In the genomic region with DNA sequence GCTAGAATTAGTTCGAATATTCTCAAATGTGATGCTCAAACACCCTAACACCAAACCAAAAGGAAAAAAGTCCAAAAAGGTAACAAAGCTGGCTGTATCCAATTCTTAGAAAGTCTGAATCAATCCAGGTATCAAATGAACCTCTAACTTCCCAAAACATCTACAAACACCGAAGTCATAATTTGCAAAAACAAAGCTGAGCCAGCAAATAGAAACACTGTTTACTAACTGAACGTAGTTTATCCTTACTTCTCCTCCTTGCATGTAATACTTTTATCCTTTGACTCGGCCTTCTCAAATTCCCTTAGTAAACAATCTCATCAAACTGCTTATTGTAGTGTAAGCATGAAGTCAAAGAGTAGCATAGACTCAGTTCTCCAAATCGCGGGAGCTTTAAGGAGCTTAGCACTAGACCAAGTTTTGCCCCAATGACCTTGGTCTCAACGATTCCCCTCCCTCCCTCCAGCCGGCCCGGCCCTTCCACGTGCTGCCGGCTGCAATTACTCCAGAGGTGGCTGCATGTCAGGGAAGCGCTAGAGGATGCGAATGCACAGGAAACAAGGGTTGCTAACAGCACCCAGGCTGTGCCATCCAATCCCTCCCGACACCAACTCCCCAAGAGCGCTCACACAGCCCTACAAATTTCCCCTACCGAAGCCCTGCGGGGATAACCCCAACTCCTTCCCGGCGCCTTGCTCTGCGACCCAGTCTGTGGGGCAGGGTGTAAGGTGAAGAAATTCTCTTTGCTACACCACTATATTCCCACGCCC, we compare ENCODE assay signal across 1 cellular context.
TF ChIP-seq lines count a peak whose summit lies in the region.

No MANE protein-coding gene starts in this region.

TF ChIP-seq in K562, 482 proteins besides CTCF, POLR2A, EP300 and RAD21 (continued from another document and continues in another):
- TF ChIP-seq, protein P1, sequence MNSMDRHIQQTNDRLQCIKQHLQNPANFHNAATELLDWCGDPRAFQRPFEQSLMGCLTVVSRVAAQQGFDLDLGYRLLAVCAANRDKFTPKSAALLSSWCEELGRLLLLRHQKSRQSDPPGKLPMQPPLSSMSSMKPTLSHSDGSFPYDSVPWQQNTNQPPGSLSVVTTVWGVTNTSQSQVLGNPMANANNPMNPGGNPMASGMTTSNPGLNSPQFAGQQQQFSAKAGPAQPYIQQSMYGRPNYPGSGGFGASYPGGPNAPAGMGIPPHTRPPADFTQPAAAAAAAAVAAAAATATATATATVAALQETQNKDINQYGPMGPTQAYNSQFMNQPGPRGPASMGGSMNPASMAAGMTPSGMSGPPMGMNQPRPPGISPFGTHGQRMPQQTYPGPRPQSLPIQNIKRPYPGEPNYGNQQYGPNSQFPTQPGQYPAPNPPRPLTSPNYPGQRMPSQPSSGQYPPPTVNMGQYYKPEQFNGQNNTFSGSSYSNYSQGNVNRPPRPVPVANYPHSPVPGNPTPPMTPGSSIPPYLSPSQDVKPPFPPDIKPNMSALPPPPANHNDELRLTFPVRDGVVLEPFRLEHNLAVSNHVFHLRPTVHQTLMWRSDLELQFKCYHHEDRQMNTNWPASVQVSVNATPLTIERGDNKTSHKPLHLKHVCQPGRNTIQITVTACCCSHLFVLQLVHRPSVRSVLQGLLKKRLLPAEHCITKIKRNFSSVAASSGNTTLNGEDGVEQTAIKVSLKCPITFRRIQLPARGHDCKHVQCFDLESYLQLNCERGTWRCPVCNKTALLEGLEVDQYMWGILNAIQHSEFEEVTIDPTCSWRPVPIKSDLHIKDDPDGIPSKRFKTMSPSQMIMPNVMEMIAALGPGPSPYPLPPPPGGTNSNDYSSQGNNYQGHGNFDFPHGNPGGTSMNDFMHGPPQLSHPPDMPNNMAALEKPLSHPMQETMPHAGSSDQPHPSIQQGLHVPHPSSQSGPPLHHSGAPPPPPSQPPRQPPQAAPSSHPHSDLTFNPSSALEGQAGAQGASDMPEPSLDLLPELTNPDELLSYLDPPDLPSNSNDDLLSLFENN (IDR thresholded peaks at IDR 0.05; ENCODE audit: low read depth in 2 of 2, low read length in 2 of 2): no peak
- no peak for TF ChIP-seq HMG20A (CRISPR knock-in tag; conservative IDR thresholded peaks at IDR 0.05)
- peak; percentile 80 for TF ChIP-seq EP400 (IDR thresholded peaks at IDR 0.05)
- no peak for TF ChIP-seq SIRT6 (IDR thresholded peaks at IDR 0.05; ENCODE audit: low read depth, low read length)
- no peak for TF ChIP-seq KAT2B (IDR thresholded peaks at IDR 0.05; ENCODE audit: low read depth, low read length)
- TF ChIP-seq GABPA (tag; conservative IDR thresholded peaks at IDR 0.05; ENCODE audit: low read depth): no peak
- TF ChIP-seq, protein P2, sequence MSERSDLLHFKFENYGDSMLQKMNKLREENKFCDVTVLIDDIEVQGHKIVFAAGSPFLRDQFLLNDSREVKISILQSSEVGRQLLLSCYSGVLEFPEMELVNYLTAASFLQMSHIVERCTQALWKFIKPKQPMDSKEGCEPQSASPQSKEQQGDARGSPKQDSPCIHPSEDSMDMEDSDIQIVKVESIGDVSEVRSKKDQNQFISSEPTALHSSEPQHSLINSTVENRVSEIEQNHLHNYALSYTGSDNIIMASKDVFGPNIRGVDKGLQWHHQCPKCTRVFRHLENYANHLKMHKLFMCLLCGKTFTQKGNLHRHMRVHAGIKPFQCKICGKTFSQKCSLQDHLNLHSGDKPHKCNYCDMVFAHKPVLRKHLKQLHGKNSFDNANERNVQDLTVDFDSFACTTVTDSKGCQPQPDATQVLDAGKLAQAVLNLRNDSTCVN (CRISPR knock-in tag; IDR thresholded peaks at IDR 0.05): no peak
- no peak for TF ChIP-seq RBM39 (optimal IDR thresholded peaks at IDR 0.05; ENCODE audit: low read depth, low read length)
- no peak for TF ChIP-seq PHF8 (IDR thresholded peaks at IDR 0.05; ENCODE audit: borderline replicate concordance, low read length)
- no peak for TF ChIP-seq CHCHD3 (CRISPR knock-in tag; IDR thresholded peaks at IDR 0.05)
- TF ChIP-seq, protein P3, sequence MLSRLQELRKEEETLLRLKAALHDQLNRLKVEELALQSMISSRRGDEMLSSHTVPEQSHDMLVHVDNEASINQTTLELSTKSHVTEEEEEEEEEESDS (CRISPR knock-in tag; IDR thresholded peaks at IDR 0.05): no peak
- TF ChIP-seq, protein P4, sequence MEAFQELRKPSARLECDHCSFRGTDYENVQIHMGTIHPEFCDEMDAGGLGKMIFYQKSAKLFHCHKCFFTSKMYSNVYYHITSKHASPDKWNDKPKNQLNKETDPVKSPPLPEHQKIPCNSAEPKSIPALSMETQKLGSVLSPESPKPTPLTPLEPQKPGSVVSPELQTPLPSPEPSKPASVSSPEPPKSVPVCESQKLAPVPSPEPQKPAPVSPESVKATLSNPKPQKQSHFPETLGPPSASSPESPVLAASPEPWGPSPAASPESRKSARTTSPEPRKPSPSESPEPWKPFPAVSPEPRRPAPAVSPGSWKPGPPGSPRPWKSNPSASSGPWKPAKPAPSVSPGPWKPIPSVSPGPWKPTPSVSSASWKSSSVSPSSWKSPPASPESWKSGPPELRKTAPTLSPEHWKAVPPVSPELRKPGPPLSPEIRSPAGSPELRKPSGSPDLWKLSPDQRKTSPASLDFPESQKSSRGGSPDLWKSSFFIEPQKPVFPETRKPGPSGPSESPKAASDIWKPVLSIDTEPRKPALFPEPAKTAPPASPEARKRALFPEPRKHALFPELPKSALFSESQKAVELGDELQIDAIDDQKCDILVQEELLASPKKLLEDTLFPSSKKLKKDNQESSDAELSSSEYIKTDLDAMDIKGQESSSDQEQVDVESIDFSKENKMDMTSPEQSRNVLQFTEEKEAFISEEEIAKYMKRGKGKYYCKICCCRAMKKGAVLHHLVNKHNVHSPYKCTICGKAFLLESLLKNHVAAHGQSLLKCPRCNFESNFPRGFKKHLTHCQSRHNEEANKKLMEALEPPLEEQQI (IDR thresholded peaks at IDR 0.05): no peak
- TF ChIP-seq, protein P5, sequence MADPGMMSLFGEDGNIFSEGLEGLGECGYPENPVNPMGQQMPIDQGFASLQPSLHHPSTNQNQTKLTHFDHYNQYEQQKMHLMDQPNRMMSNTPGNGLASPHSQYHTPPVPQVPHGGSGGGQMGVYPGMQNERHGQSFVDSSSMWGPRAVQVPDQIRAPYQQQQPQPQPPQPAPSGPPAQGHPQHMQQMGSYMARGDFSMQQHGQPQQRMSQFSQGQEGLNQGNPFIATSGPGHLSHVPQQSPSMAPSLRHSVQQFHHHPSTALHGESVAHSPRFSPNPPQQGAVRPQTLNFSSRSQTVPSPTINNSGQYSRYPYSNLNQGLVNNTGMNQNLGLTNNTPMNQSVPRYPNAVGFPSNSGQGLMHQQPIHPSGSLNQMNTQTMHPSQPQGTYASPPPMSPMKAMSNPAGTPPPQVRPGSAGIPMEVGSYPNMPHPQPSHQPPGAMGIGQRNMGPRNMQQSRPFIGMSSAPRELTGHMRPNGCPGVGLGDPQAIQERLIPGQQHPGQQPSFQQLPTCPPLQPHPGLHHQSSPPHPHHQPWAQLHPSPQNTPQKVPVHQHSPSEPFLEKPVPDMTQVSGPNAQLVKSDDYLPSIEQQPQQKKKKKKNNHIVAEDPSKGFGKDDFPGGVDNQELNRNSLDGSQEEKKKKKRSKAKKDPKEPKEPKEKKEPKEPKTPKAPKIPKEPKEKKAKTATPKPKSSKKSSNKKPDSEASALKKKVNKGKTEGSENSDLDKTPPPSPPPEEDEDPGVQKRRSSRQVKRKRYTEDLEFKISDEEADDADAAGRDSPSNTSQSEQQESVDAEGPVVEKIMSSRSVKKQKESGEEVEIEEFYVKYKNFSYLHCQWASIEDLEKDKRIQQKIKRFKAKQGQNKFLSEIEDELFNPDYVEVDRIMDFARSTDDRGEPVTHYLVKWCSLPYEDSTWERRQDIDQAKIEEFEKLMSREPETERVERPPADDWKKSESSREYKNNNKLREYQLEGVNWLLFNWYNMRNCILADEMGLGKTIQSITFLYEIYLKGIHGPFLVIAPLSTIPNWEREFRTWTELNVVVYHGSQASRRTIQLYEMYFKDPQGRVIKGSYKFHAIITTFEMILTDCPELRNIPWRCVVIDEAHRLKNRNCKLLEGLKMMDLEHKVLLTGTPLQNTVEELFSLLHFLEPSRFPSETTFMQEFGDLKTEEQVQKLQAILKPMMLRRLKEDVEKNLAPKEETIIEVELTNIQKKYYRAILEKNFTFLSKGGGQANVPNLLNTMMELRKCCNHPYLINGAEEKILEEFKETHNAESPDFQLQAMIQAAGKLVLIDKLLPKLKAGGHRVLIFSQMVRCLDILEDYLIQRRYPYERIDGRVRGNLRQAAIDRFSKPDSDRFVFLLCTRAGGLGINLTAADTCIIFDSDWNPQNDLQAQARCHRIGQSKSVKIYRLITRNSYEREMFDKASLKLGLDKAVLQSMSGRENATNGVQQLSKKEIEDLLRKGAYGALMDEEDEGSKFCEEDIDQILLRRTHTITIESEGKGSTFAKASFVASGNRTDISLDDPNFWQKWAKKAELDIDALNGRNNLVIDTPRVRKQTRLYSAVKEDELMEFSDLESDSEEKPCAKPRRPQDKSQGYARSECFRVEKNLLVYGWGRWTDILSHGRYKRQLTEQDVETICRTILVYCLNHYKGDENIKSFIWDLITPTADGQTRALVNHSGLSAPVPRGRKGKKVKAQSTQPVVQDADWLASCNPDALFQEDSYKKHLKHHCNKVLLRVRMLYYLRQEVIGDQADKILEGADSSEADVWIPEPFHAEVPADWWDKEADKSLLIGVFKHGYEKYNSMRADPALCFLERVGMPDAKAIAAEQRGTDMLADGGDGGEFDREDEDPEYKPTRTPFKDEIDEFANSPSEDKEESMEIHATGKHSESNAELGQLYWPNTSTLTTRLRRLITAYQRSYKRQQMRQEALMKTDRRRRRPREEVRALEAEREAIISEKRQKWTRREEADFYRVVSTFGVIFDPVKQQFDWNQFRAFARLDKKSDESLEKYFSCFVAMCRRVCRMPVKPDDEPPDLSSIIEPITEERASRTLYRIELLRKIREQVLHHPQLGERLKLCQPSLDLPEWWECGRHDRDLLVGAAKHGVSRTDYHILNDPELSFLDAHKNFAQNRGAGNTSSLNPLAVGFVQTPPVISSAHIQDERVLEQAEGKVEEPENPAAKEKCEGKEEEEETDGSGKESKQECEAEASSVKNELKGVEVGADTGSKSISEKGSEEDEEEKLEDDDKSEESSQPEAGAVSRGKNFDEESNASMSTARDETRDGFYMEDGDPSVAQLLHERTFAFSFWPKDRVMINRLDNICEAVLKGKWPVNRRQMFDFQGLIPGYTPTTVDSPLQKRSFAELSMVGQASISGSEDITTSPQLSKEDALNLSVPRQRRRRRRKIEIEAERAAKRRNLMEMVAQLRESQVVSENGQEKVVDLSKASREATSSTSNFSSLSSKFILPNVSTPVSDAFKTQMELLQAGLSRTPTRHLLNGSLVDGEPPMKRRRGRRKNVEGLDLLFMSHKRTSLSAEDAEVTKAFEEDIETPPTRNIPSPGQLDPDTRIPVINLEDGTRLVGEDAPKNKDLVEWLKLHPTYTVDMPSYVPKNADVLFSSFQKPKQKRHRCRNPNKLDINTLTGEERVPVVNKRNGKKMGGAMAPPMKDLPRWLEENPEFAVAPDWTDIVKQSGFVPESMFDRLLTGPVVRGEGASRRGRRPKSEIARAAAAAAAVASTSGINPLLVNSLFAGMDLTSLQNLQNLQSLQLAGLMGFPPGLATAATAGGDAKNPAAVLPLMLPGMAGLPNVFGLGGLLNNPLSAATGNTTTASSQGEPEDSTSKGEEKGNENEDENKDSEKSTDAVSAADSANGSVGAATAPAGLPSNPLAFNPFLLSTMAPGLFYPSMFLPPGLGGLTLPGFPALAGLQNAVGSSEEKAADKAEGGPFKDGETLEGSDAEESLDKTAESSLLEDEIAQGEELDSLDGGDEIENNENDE (IDR thresholded peaks at IDR 0.05; ENCODE audit: low read depth, low read length): no peak
- TF ChIP-seq ZKSCAN8 (CRISPR knock-in tag; IDR thresholded peaks at IDR 0.05): no peak
- TF ChIP-seq SMAD1 (IDR thresholded peaks at IDR 0.05; ENCODE audit: low read depth, low read length, partially characterized antibody): no peak
- TF ChIP-seq GATA2 (CRISPR knock-in tag; IDR thresholded peaks at IDR 0.05): no peak
- TF ChIP-seq, protein P6, sequence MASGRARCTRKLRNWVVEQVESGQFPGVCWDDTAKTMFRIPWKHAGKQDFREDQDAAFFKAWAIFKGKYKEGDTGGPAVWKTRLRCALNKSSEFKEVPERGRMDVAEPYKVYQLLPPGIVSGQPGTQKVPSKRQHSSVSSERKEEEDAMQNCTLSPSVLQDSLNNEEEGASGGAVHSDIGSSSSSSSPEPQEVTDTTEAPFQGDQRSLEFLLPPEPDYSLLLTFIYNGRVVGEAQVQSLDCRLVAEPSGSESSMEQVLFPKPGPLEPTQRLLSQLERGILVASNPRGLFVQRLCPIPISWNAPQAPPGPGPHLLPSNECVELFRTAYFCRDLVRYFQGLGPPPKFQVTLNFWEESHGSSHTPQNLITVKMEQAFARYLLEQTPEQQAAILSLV (tag; IDR thresholded peaks at IDR 0.05): no peak
- no peak for TF ChIP-seq ZNF431 (CRISPR knock-in tag; IDR thresholded peaks at IDR 0.05)
- TF ChIP-seq SUPT5H (IDR thresholded peaks at IDR 0.05): 0 out of 2 replicates have a peak, but pooled peaks have one; percentile 34
- TF ChIP-seq, protein P7, sequence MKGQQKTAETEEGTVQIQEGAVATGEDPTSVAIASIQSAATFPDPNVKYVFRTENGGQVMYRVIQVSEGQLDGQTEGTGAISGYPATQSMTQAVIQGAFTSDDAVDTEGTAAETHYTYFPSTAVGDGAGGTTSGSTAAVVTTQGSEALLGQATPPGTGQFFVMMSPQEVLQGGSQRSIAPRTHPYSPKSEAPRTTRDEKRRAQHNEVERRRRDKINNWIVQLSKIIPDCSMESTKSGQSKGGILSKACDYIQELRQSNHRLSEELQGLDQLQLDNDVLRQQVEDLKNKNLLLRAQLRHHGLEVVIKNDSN (CRISPR knock-in tag; IDR thresholded peaks at IDR 0.05): peak; percentile 59; the same call in 1 of the 2 replicates
- 0 out of 2 replicates have a peak, but pooled peaks have one; percentile 34 for TF ChIP-seq GABPB1 (CRISPR knock-in tag; IDR thresholded peaks at IDR 0.05)
- TF ChIP-seq, protein P8, sequence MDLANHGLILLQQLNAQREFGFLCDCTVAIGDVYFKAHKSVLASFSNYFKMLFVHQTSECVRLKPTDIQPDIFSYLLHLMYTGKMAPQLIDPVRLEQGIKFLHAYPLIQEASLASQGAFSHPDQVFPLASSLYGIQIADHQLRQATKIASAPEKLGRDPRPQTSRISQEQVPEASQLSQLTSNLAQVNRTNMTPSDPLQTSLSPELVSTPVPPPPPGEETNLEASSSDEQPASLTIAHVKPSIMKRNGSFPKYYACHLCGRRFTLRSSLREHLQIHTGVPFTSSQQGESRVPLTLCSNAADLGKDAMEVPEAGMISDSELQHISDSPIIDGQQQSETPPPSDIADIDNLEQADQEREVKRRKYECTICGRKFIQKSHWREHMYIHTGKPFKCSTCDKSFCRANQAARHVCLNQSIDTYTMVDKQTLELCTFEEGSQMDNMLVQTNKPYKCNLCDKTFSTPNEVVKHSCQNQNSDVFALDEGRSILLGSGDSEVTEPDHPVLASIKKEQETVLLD (IDR thresholded peaks at IDR 0.05): no peak
